8 cellular contexts compared by ENCODE assay signal in genomic region chr6:37704498-37704897, GRCh38. TPM values are rescaled to one million over a fixed set of nuclear protein-coding genes. Genes with fewer than 3 reads are reported as not detected.
DNase-seq lines count a peak whose midpoint lies in the region; ATAC-seq and TF ChIP-seq lines count a peak whose summit lies in the region.
"Not testable (repeated sequence)": the region's sequence is repeated elsewhere in the genome, so short reads cannot be mapped to it uniquely, and the experiment has no call there.
"Had no signal": no experiment of that assay in that cellular context is flagged by ENCODE, and none has a peak within 500 bp of the region (broad histone marks: within the 10 kb centered on the region; RNA-seq: fewer than 3 reads in every experiment).

No MANE protein-coding gene starts in this region.

- H3K27me3 Mint-ChIP-seq in GM23338 (ENCODE audit: insufficient read depth, low read depth, poor library complexity) = peaks cover 36% of the 10 kb centered on the region
- H3K27me3 Mint-ChIP-seq in T-helper 2 cell treated with Interferon-gamma antibody and Interleukin-4, amounts not matched to agents 5 μg/mL and 100 μg/mL, for 36 hours (ENCODE audit: low read depth) = peaks cover 31% of the 10 kb centered on the region
- peaks cover 24% of the 10 kb centered on the region for H3K27me3 Mint-ChIP-seq in activated T-helper 2 cell treated with anti-CD3 and anti-CD28 coated beads, Interferon-gamma antibody, Interleukin-2, Interleukin-4, amounts not matched to agents 10 μg/mL and 5 μg/mL and 100 μg/mL, durations not matched to agents 14 hours and 24 hours and 36 hours (ENCODE audit: low read depth)
- H3K27me3 Mint-ChIP-seq in neural crest cell (ENCODE audit: low read depth) = peaks cover 13% of the 10 kb centered on the region
- H3K27me3 Mint-ChIP-seq in stimulated activated memory B cell treated with anti-CD40 and anti-IgM and Interleukin-4, amounts not matched to agents 10 μg/mL and 1 μg/mL and 100 μg/mL, for 72 hours = not testable (repeated sequence)

- intact Hi-C loops in activated T-helper 2 cell treated with anti-CD3 and anti-CD28 coated beads, Interferon-gamma antibody, Interleukin-2, Interleukin-4, amounts not matched to agents 10 μg/mL and 5 μg/mL and 100 μg/mL, durations not matched to agents 14 hours and 24 hours and 36 hours (cut with micrococcal nuclease) = not testable (repeated sequence)

- not testable (repeated sequence) for H4K20me1 ChIP-seq in GM23338 (replicated peaks; ENCODE audit: insufficient read depth)

- not testable (repeated sequence) for H3K36me3 ChIP-seq in GM23338 (ENCODE audit: insufficient read depth); ectodermal cell (ENCODE audit: control insufficient read depth, insufficient read depth, low read length); iPS-20b (ENCODE audit: insufficient read depth, low read depth, low read length)

- not testable (repeated sequence) for H3K9me3 Mint-ChIP-seq in GM23338; T-helper 2 cell treated with Interferon-gamma antibody and Interleukin-4, amounts not matched to agents 5 μg/mL and 100 μg/mL, for 36 hours; activated T-helper 2 cell treated with anti-CD3 and anti-CD28 coated beads, Interferon-gamma antibody, Interleukin-2, Interleukin-4, amounts not matched to agents 10 μg/mL and 5 μg/mL and 100 μg/mL, durations not matched to agents 14 hours and 24 hours and 36 hours; neural crest cell; stimulated activated memory B cell treated with anti-CD40 and anti-IgM and Interleukin-4, amounts not matched to agents 10 μg/mL and 1 μg/mL and 100 μg/mL, for 72 hours

- not testable (repeated sequence) for H3K9ac ChIP-seq in iPS-20b (ENCODE audit: low read depth, low read length)

- H3K79me2 ChIP-seq in GM23338 (replicated peaks; ENCODE audit: insufficient read depth) = not testable (repeated sequence)

- not testable (repeated sequence) for ATAC-seq in GM23338; stimulated activated memory B cell treated with anti-CD40 and anti-IgM and Interleukin-4, amounts not matched to agents 10 μg/mL and 1 μg/mL and 100 μg/mL, for 72 hours

- H3F3A ChIP-seq in GM23338 (replicated peaks; ENCODE audit: low read depth) = not testable (repeated sequence)

- not testable (repeated sequence) for H3K36me3 Mint-ChIP-seq in GM23338 (ENCODE audit: low read depth); T-helper 2 cell treated with Interferon-gamma antibody and Interleukin-4, amounts not matched to agents 5 μg/mL and 100 μg/mL, for 36 hours (ENCODE audit: low read depth); activated T-helper 2 cell treated with anti-CD3 and anti-CD28 coated beads, Interferon-gamma antibody, Interleukin-2, Interleukin-4, amounts not matched to agents 10 μg/mL and 5 μg/mL and 100 μg/mL, durations not matched to agents 14 hours and 24 hours and 36 hours (ENCODE audit: low read depth); neural crest cell (ENCODE audit: low read depth); stimulated activated memory B cell treated with anti-CD40 and anti-IgM and Interleukin-4, amounts not matched to agents 10 μg/mL and 1 μg/mL and 100 μg/mL, for 72 hours

- H3K4me1 Mint-ChIP-seq in GM23338 (peaks cover 25% of the 10 kb centered on the region), neural crest cell (peaks cover 62% of the 10 kb centered on the region)
- peaks cover 12% of the 10 kb centered on the region for H3K4me1 Mint-ChIP-seq in T-helper 2 cell treated with Interferon-gamma antibody and Interleukin-4, amounts not matched to agents 5 μg/mL and 100 μg/mL, for 36 hours (ENCODE audit: low read depth)
- H3K4me1 Mint-ChIP-seq in activated T-helper 2 cell treated with anti-CD3 and anti-CD28 coated beads, Interferon-gamma antibody, Interleukin-2, Interleukin-4, amounts not matched to agents 10 μg/mL and 5 μg/mL and 100 μg/mL, durations not matched to agents 14 hours and 24 hours and 36 hours (ENCODE audit: low read depth) = not testable (repeated sequence)
- H3K4me1 Mint-ChIP-seq in stimulated activated memory B cell treated with anti-CD40 and anti-IgM and Interleukin-4, amounts not matched to agents 10 μg/mL and 1 μg/mL and 100 μg/mL, for 72 hours = peaks cover 28% of the 10 kb centered on the region

- H3K4me3 ChIP-seq in GM23338 (peak overlapping the region; percentile 63), iPS-20b (ENCODE audit: low read length) (peak overlapping the region; percentile 55)
- H3K4me3 ChIP-seq in ectodermal cell (ENCODE audit: insufficient read depth, low read depth, low read length) = not testable (repeated sequence)

- H3K27ac ChIP-seq in GM23338 (ENCODE audit: low read depth) (peak overlapping the region; percentile 74), ectodermal cell (ENCODE audit: insufficient read depth, low read depth, low read length, poor library complexity, severe bottlenecking) (peak overlapping the region; percentile 56)
- not testable (repeated sequence) for H3K27ac ChIP-seq in iPS-20b (ENCODE audit: low read length)

- H2AFZ ChIP-seq in GM23338 = peak overlapping the region; percentile 89; the same call in 1 of the 2 replicates

- H3K4me1 ChIP-seq in GM23338 (ENCODE audit: insufficient read depth) (peaks cover 24% of the 10 kb centered on the region), ectodermal cell (ENCODE audit: control insufficient read depth, insufficient read depth, low read length) (peaks cover 31% of the 10 kb centered on the region)
- not testable (repeated sequence) for H3K4me1 ChIP-seq in iPS-20b (ENCODE audit: insufficient read depth, low read length)

- H3K9me2 ChIP-seq in GM23338 (ENCODE audit: insufficient read depth) = not testable (repeated sequence)

- peaks cover 71% of the 10 kb centered on the region for H3K27me3 ChIP-seq in GM23338 (ENCODE audit: insufficient read depth)
- peaks cover 13% of the 10 kb centered on the region for H3K27me3 ChIP-seq in ectodermal cell (ENCODE audit: control insufficient read depth, insufficient read depth, low read length, poor library complexity, severe bottlenecking)
- H3K27me3 ChIP-seq in iPS-20b (ENCODE audit: insufficient read depth, low read length) = peaks cover 53% of the 10 kb centered on the region

- H3K9me3 ChIP-seq in ectodermal cell (ENCODE audit: control insufficient read depth, low read length); iPS-20b (ENCODE audit: insufficient read depth, low read depth, low read length): not testable (repeated sequence)

- DNase-seq in GM23338 (ENCODE audit: low spot score); T-helper 2 cell treated with Interferon-gamma antibody and Interleukin-4, amounts not matched to agents 5 μg/mL and 100 μg/mL, for 36 hours (ENCODE audit: low spot score); activated T-helper 2 cell treated with anti-CD3 and anti-CD28 coated beads, Interferon-gamma antibody, Interleukin-2, Interleukin-4, amounts not matched to agents 10 μg/mL and 5 μg/mL and 100 μg/mL, durations not matched to agents 14 hours and 24 hours and 36 hours (ENCODE audit: low spot score); neural crest cell (ENCODE audit: low read depth, low spot score): not testable (repeated sequence)

- H3K4me3 Mint-ChIP-seq in GM23338 (peak overlapping the region; percentile 79), neural crest cell (peak overlapping the region; percentile 87)
- H3K4me3 Mint-ChIP-seq in T-helper 2 cell treated with Interferon-gamma antibody and Interleukin-4, amounts not matched to agents 5 μg/mL and 100 μg/mL, for 36 hours = peak overlapping the region; percentile 64
- peak overlapping the region; percentile 69 for H3K4me3 Mint-ChIP-seq in activated T-helper 2 cell treated with anti-CD3 and anti-CD28 coated beads, Interferon-gamma antibody, Interleukin-2, Interleukin-4, amounts not matched to agents 10 μg/mL and 5 μg/mL and 100 μg/mL, durations not matched to agents 14 hours and 24 hours and 36 hours (ENCODE audit: low read depth)
- peak overlapping the region; percentile 86 for H3K4me3 Mint-ChIP-seq in stimulated activated memory B cell treated with anti-CD40 and anti-IgM and Interleukin-4, amounts not matched to agents 10 μg/mL and 1 μg/mL and 100 μg/mL, for 72 hours

- 88 to 97% methylated on average over 3 of the region's 3 CpGs for WGBS in ectodermal cell, 2 experiments

- peak overlapping the region; percentile 77 for H3K4me2 ChIP-seq in GM23338

- TF ChIP-seq CTCF in GM23338 (conservative IDR thresholded peaks at IDR 0.05; ENCODE audit: low read depth in 2 of 2); neural crest cell (conservative IDR thresholded peaks at IDR 0.05): not testable (repeated sequence)

- not testable (repeated sequence) for H3K27ac Mint-ChIP-seq in GM23338; T-helper 2 cell treated with Interferon-gamma antibody and Interleukin-4, amounts not matched to agents 5 μg/mL and 100 μg/mL, for 36 hours; activated T-helper 2 cell treated with anti-CD3 and anti-CD28 coated beads, Interferon-gamma antibody, Interleukin-2, Interleukin-4, amounts not matched to agents 10 μg/mL and 5 μg/mL and 100 μg/mL, durations not matched to agents 14 hours and 24 hours and 36 hours; neural crest cell (ENCODE audit: unreplicated experiment)
- peak overlapping the region; percentile 95 for H3K27ac Mint-ChIP-seq in stimulated activated memory B cell treated with anti-CD40 and anti-IgM and Interleukin-4, amounts not matched to agents 10 μg/mL and 1 μg/mL and 100 μg/mL, for 72 hours

RNA-seq across cellular contexts. Expression of gene MDGA1, which starts 6.8 kb away (rescaled TPM):
- 0.42 and 0.74 TPM in 2 replicates for total RNA-seq in GM23338 (2014; rRNA removed; shearing (Covaris generic))
- polyA plus RNA-seq in GM23338 (2016; fragmentation: Nextera tagmentation; extraction: Ambion mirVana) = 0.26 and 1.1 TPM in 2 replicates
- 1.8 and 2.1 TPM in 2 replicates for total RNA-seq in activated T-helper 2 cell treated with anti-CD3 and anti-CD28 coated beads, Interferon-gamma antibody, Interleukin-2, Interleukin-4, amounts not matched to agents 10 μg/mL and 5 μg/mL and 100 μg/mL, durations not matched to agents 14 hours and 24 hours and 36 hours
- 13.2 TPM for polyA plus RNA-seq in ectodermal cell (2013, experiment 1 of 4)
- 11.0 TPM for polyA plus RNA-seq in ectodermal cell (2013, experiment 2 of 4)
- 12.7 TPM for polyA plus RNA-seq in ectodermal cell (2013, experiment 3 of 4)
- polyA plus RNA-seq in ectodermal cell (2013, experiment 4 of 4) = 14.2 TPM
- 17.8 and 21.7 TPM in 2 replicates for total RNA-seq in neural crest cell
- total RNA-seq: MCF 10A had no signal
